ENCODE assay signal across 10 cellular contexts in the genomic region with DNA sequence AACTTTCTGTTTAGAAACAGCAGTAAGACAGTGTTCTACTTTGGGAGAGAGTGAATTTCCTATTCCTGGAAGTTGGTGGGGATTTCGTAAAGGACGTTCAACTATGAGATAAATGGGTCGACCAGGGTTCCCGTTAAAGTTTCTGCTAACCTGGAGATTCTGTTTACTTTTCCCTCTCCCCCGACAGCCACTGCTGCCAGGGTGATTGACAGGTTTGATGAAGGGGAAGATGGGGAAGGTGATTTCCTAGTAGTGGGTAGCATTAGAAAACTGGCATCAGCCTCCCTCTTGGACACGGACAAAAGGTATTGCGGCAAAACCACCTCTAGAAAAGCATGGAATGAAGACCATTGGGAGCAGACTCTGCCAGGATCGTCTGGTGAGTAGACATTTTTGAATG. TPM values are rescaled to one million over a fixed set of nuclear protein-coding genes. Genes with fewer than 3 reads are reported as not detected.
DNase-seq lines count a peak whose midpoint lies in the region; ATAC-seq and TF ChIP-seq lines count a peak whose summit lies in the region.
"Had no signal": no experiment of that assay in that cellular context is flagged by ENCODE, and none has a peak within 500 bp of the region (broad histone marks: within the 10 kb centered on the region; RNA-seq: fewer than 3 reads in every experiment).

No MANE protein-coding gene starts in this region.

- CTCF ChIA-PET in T-cell (lab: Charles Lee), result no interaction called here

- peaks cover 63 to 69% (median 63%) of the 10 kb centered on the region in 3 donors for H3K4me1 Mint-ChIP-seq in T-cell

- H3K9me3 Mint-ChIP-seq in T-cell, result no peaks in the 10 kb centered on the region

- H3K4me3 Mint-ChIP-seq in T-cell, result peak overlapping the region; percentile 85 to 95 (median 93)

- no peak for TF ChIP-seq CTCF in fibroblast of the aortic adventitia (IDR thresholded peaks at IDR 0.05; ENCODE audit: insufficient read depth, low read length)

- H3K27me3 ChIP-seq in H7 (ENCODE audit: control insufficient read depth, insufficient read depth, low read length), result peaks cover 35% of the 10 kb centered on the region

- H3K4me3 ChIP-seq in H7 (ENCODE audit: insufficient read depth, low read depth, low read length), result peak overlapping the region; percentile 90; the same call in 1 of the 2 replicates
- H3K4me3 ChIP-seq in fibroblast of the aortic adventitia (ENCODE audit: low read depth, low read length), result peak overlapping the region; percentile 89
- H3K4me3 ChIP-seq in skeletal muscle cell (ENCODE audit: low read depth, low read length), result peak overlapping the region; percentile 66

- peaks cover 4% of the 10 kb centered on the region for H3K36me3 ChIP-seq in H7 (replicated peaks; ENCODE audit: control insufficient read depth, insufficient read depth, low read length)

- no peak for ATAC-seq in T-cell (replicated peaks in 1 of 4)

- peak; percentile 23 for DNase-seq in H7
- no peak for DNase-seq in T-cell
- peak; percentile 17 for DNase-seq in fibroblast of the aortic adventitia (ENCODE audit: low read depth)
- DNase-seq in skeletal muscle cell (ENCODE audit: low read depth), result no peak
- no peak for DNase-seq in NAMALWA (ENCODE audit: low spot score)
- no peak for DNase-seq in MV-4-11 (lab: John Stamatoyannopoulos, UW)
- DNase-seq in LoVo (ENCODE audit: low spot score), result no peak
- DNase-seq in activated effector memory CD4-positive, alpha-beta T cell treated with Interleukin-2 at 50 U/mL for 16 hours, result no peak
- DNase-seq: NCI-H2107 had no signal

- POLR2A ChIA-PET in T-cell (lab: Charles Lee), result no interaction called here

- H3K27ac Mint-ChIP-seq in T-cell, result peak overlapping the region in 1 of 2 donors; percentile 81

- H3K27me3 Mint-ChIP-seq in T-cell, result peaks cover 17 to 29% of the 10 kb centered on the region in 2 donors

- H3K36me3 Mint-ChIP-seq in T-cell, result peaks cover 45% of the 10 kb centered on the region

RNA-seq across cellular contexts. Expression of a gene that starts 1.3 kb away (rescaled TPM):
- total RNA-seq in H7 (2014; rRNA removed; shearing (Covaris generic)), result 65.4 and 74.7 TPM in 2 replicates
- total RNA-seq in T-cell, result 10 to 100 TPM; 52.5 to 65.0 (median 59.7) TPM
- 25.1 and 80.8 TPM in 2 replicates for total RNA-seq in fibroblast of the aortic adventitia (ENCODE audit: low replicate concordance)

RNA-seq across cellular contexts. Expression of a gene that starts 12.8 kb away (rescaled TPM):
- 14.2 and 23.1 TPM in 2 replicates for total RNA-seq in H7 (2014; rRNA removed; shearing (Covaris generic))
- total RNA-seq in T-cell (not detected), fibroblast of the aortic adventitia (ENCODE audit: low replicate concordance) (0.49 TPM in 1 of 2 replicates, not detected in the other)
- total RNA-seq: pulmonary artery endothelial cell had no signal

Comparison
In these comparisons a context has a peak if more than half of its experiments do, and no peak if none do; other contexts are left out.
1. DNase-seq: peak in H7 (single experiment) and fibroblast of the aortic adventitia (single experiment); none in T-cell (0 of 34), skeletal muscle cell (single experiment), NAMALWA (single experiment), MV-4-11 (single experiment), LoVo (single experiment) and activated effector memory CD4-positive, alpha-beta T cell treated with Interleukin-2 at 50 U/mL for 16 hours (single experiment).
2. RNA of a gene that starts 12.8 kb away (total RNA-seq): 14.2 to 23.1 TPM in H7; not detected in T-cell and 0.49 TPM in fibroblast of the aortic adventitia; every median in the first group is over 10 times any median in the second.
3. Peak in every context shown above with its lines, with median percentiles within 50 percentile points of each other: H3K4me3 ChIP-seq.